In the genomic region with DNA sequence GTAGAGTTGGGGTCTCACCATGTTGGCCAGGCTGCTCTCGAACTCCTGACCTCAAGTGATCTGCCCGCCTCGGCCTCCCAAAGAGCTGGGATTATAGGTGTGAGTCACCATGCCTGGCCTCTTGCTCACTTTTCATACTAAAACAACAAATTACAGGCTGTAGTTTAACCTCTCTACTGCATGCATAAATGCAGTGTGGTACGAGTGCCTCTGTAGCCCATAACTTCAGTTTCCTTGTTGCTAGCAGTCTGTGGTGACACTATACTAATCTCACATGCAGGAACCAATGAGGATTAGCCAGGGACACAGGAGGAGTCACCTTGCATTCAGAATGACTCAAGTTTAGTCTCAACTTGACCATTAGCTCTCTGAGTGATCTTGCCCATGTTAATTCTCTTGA, we compare ENCODE assay signal across 16 cellular contexts. TPM values are rescaled to one million over a fixed set of nuclear protein-coding genes. Genes with fewer than 3 reads are reported as not detected.
DNase-seq lines count a peak whose midpoint lies in the region; ATAC-seq, FAIRE-seq and TF ChIP-seq lines count a peak whose summit lies in the region.
"Had no signal": no experiment of that assay in that cellular context is flagged by ENCODE, and none has a peak within 500 bp of the region (broad histone marks: within the 10 kb centered on the region; RNA-seq: fewer than 3 reads in every experiment).

No MANE protein-coding gene starts in this region.

- H3K27me3 Mint-ChIP-seq in activated naive CD8-positive, alpha-beta T cell treated with anti-CD3 and anti-CD28 coated beads, Interleukin-2, amount 50 U/mL, for 24 hours: no peaks in the 10 kb centered on the region
- H3K27me3 Mint-ChIP-seq: activated naive CD4-positive, alpha-beta T cell treated with anti-CD3 and anti-CD28 coated beads, Interleukin-2, amount 10 ng/mL, durations not matched to agents 7 days and 5 days had no signal

- peak overlapping the region; percentile 98 for H3K4me2 ChIP-seq in keratinocyte (ENCODE audit: control insufficient read depth, extremely low read depth, insufficient read depth, low read depth, low read length)

- TF ChIP-seq POLR2A in H54 (IDR thresholded peaks at IDR 0.05; ENCODE audit: low read depth, low read length): no peak

- H3K4me1 ChIP-seq in keratinocyte (ENCODE audit: control insufficient read depth, extremely low read depth, insufficient read depth, low read length): peaks cover 84% of the 10 kb centered on the region

- peaks cover 9% of the 10 kb centered on the region for H3K36me3 Mint-ChIP-seq in activated naive CD8-positive, alpha-beta T cell treated with anti-CD3 and anti-CD28 coated beads, Interleukin-2, amount 50 U/mL, for 24 hours (ENCODE audit: low read depth)

- H3K36me3 ChIP-seq in keratinocyte (ENCODE audit: control insufficient read depth in 2 of 2, extremely low read depth in 1 of 2, insufficient read depth in 2 of 2, low read length in 2 of 2): peaks cover 6 to 26% of the 10 kb centered on the region in 2 experiments

- H3K9me3 Mint-ChIP-seq in activated naive CD8-positive, alpha-beta T cell treated with anti-CD3 and anti-CD28 coated beads, Interleukin-2, amount 50 U/mL, for 24 hours: no peaks in the 10 kb centered on the region
- H3K9me3 Mint-ChIP-seq: activated naive CD4-positive, alpha-beta T cell treated with anti-CD3 and anti-CD28 coated beads, Interleukin-2, amount 10 ng/mL, durations not matched to agents 7 days and 5 days; H9 had no signal

- no peak overlapping the region for H3K4me3 Mint-ChIP-seq in activated naive CD8-positive, alpha-beta T cell treated with anti-CD3 and anti-CD28 coated beads, Interleukin-2, amount 50 U/mL, for 24 hours
- H3K4me3 Mint-ChIP-seq: activated naive CD4-positive, alpha-beta T cell treated with anti-CD3 and anti-CD28 coated beads, Interleukin-2, amount 10 ng/mL, durations not matched to agents 7 days and 5 days; H9 had no signal

- H3K9me3 ChIP-seq in keratinocyte (ENCODE audit: control insufficient read depth, low read depth, low read length): no peaks in the 10 kb centered on the region
- H3K9me3 ChIP-seq: right lobe of liver, upper lobe of left lung had no signal

- H3K9me1 ChIP-seq in keratinocyte (ENCODE audit: control insufficient read depth, extremely low read depth, insufficient read depth, low read length): peaks cover 2% of the 10 kb centered on the region

- H4K20me1 ChIP-seq in keratinocyte (ENCODE audit: control insufficient read depth, extremely low read depth, insufficient read depth, low read length): peaks cover 6% of the 10 kb centered on the region

- H2AFZ ChIP-seq in keratinocyte (ENCODE audit: control insufficient read depth, low read length): no peak overlapping the region

- TF ChIP-seq CTCF in keratinocyte (optimal IDR thresholded peaks at IDR 0.05 in 1 of 3, IDR thresholded peaks at IDR 0.05 in 1 of 3, conservative IDR thresholded peaks at IDR 0.05 in 1 of 3; ENCODE audit: extremely low read depth in 1 of 3, insufficient read depth in 2 of 3, low read length in 3 of 3): no peak

- H3K4me1 Mint-ChIP-seq in activated naive CD8-positive, alpha-beta T cell treated with anti-CD3 and anti-CD28 coated beads, Interleukin-2, amount 50 U/mL, for 24 hours: peaks cover 75% of the 10 kb centered on the region

- peak; percentile 47 for ATAC-seq in activated naive CD8-positive, alpha-beta T cell treated with anti-CD3 and anti-CD28 coated beads, Interleukin-2, amount 50 U/mL, for 24 hours
- ATAC-seq: right lobe of liver had no signal

- peak overlapping the region; percentile 79 for H3K9ac ChIP-seq in keratinocyte (ENCODE audit: control insufficient read depth, extremely low read depth, insufficient read depth, low read length)

- H3K4me3 ChIP-seq in keratinocyte (ENCODE audit: control insufficient read depth in 2 of 3, extremely low read depth in 1 of 3, insufficient read depth in 2 of 3, low read depth in 1 of 3, low read length in 3 of 3): no peak overlapping the region
- H3K4me3 ChIP-seq: right lobe of liver, upper lobe of left lung had no signal

- peak overlapping the region; percentile 98 for H3K27ac ChIP-seq in keratinocyte (ENCODE audit: control insufficient read depth, insufficient read depth, low read length)
- H3K27ac ChIP-seq: C4-2B, right lobe of liver, upper lobe of left lung had no signal

- peaks cover 69% of the 10 kb centered on the region for H3K79me2 ChIP-seq in keratinocyte (ENCODE audit: control insufficient read depth, insufficient read depth, low read length)

- no peak overlapping the region for H3K27ac Mint-ChIP-seq in activated naive CD8-positive, alpha-beta T cell treated with anti-CD3 and anti-CD28 coated beads, Interleukin-2, amount 50 U/mL, for 24 hours
- H3K27ac Mint-ChIP-seq: activated naive CD4-positive, alpha-beta T cell treated with anti-CD3 and anti-CD28 coated beads, Interleukin-2, amount 10 ng/mL, durations not matched to agents 7 days and 5 days had no signal

- peak; percentile 77 for FAIRE-seq in H54 (lab: Jason Lieb, UNC)
- FAIRE-seq in keratinocyte (lab: Jason Lieb, UNC): peak; percentile 84

- DNase-seq in AG08395 (ENCODE audit: low spot score) (peak; percentile 48), H54 (ENCODE audit: insufficient read length, low spot score) (no peak), keratinocyte (ENCODE audit: low read depth, low spot score) (no peak), pons (ENCODE audit: low spot score) (no peak), COLO668 (lab: John Stamatoyannopoulos, UW; ENCODE audit: unreplicated experiment) (no peak), iPS-NIHi11 (ENCODE audit: low spot score) (no peak), mesenteric fat pad (ENCODE audit: low spot score) (no peak)
- no peak for DNase-seq in activated naive CD8-positive, alpha-beta T cell treated with anti-CD3 and anti-CD28 coated beads, Interleukin-2, amount 50 U/mL, for 24 hours
- DNase-seq: activated naive CD4-positive, alpha-beta T cell treated with anti-CD3 and anti-CD28 coated beads, Interleukin-2, amount 10 ng/mL, durations not matched to agents 7 days and 5 days; H9; NCI-H510A; right lobe of liver; SHP77 treated with DMSO at 0.1 percent for 48 hours; upper lobe of left lung had no signal

- dilution Hi-C loops in keratinocyte (cut with MboI; ENCODE audit: extremely low pct_ligation_motif_present, low sequenced_read_pairs): no loop called here

- H3K27me3 ChIP-seq in keratinocyte (ENCODE audit: control insufficient read depth, extremely low read depth, insufficient read depth, low read length): no peaks in the 10 kb centered on the region
- H3K27me3 ChIP-seq: right lobe of liver, upper lobe of left lung had no signal

RNA-seq across cellular contexts. Expression of a gene that starts 20.1 kb away (rescaled TPM):
- 165 to 180 TPM (median 167 TPM) in 3 replicates for polyA plus RNA-seq in keratinocyte
- polyA plus RNA-seq in keratinocyte (2011; ENCODE audit: low read depth): 98.5 TPM
- polyA plus RNA-seq in keratinocyte (2011; cell fraction: cytosol; rRNA removed): 174 and 210 TPM in 2 replicates
- 145 and 174 TPM in 2 replicates for polyA plus RNA-seq in keratinocyte (2011; cell fraction: nucleus; rRNA removed)
- polyA plus RNA-seq in keratinocyte (2012; ENCODE audit: low replicate concordance): 83.3 and 181 TPM in 2 replicates
- polyA minus RNA-seq in keratinocyte: 128 to 183 TPM (median 160 TPM) in 3 replicates
- polyA minus RNA-seq in keratinocyte (2011; cell fraction: cytosol; rRNA and poly(A)+ RNA removed): 90.9 TPM
- 43.6 and 56.9 TPM in 2 replicates for polyA minus RNA-seq in keratinocyte (2011; cell fraction: nucleus; rRNA and poly(A)+ RNA removed)
- total RNA-seq in mesenteric fat pad: 84.1 TPM

RNA-seq across cellular contexts. Expression of a gene that starts 21.9 kb away (rescaled TPM):
- 39.5 to 61.6 TPM (median 48.7 TPM) in 3 replicates for polyA plus RNA-seq in keratinocyte
- 22.0 TPM for polyA plus RNA-seq in keratinocyte (2011; ENCODE audit: low read depth)
- 60.7 and 94.2 TPM in 2 replicates for polyA plus RNA-seq in keratinocyte (2011; cell fraction: cytosol; rRNA removed)
- polyA plus RNA-seq in keratinocyte (2011; cell fraction: nucleus; rRNA removed): 60.8 and 80.8 TPM in 2 replicates
- 25.5 and 55.0 TPM in 2 replicates for polyA plus RNA-seq in keratinocyte (2012; ENCODE audit: low replicate concordance)
- polyA minus RNA-seq in keratinocyte: 52.5 to 75.8 TPM (median 55.4 TPM) in 3 replicates
- 64.5 TPM for polyA minus RNA-seq in keratinocyte (2011; cell fraction: cytosol; rRNA and poly(A)+ RNA removed)
- polyA minus RNA-seq in keratinocyte (2011; cell fraction: nucleus; rRNA and poly(A)+ RNA removed): 18.3 and 21.3 TPM in 2 replicates
- total RNA-seq in mesenteric fat pad: 23.4 TPM

RNA-seq across cellular contexts. Expression of a gene that starts 42.3 kb away (rescaled TPM):
- polyA plus RNA-seq in keratinocyte: 19.8 to 39.4 TPM (median 23.1 TPM) in 3 replicates
- polyA plus RNA-seq in keratinocyte (2011; ENCODE audit: low read depth): 14.2 TPM
- 32.0 and 47.0 TPM in 2 replicates for polyA plus RNA-seq in keratinocyte (2011; cell fraction: cytosol; rRNA removed)
- 53.3 and 59.5 TPM in 2 replicates for polyA plus RNA-seq in keratinocyte (2011; cell fraction: nucleus; rRNA removed)
- polyA plus RNA-seq in keratinocyte (2012; ENCODE audit: low replicate concordance): 48.9 and 50.3 TPM in 2 replicates
- 22.5 to 58.5 TPM (median 24.5 TPM) in 3 replicates for polyA minus RNA-seq in keratinocyte
- polyA minus RNA-seq in keratinocyte (2011; cell fraction: cytosol; rRNA and poly(A)+ RNA removed): 25.5 TPM
- polyA minus RNA-seq in keratinocyte (2011; cell fraction: nucleus; rRNA and poly(A)+ RNA removed): 14.0 and 17.0 TPM in 2 replicates
- total RNA-seq in mesenteric fat pad: 24.8 TPM

RNA-seq across cellular contexts. Expression of a gene that starts 59.8 kb away (rescaled TPM):
- polyA plus RNA-seq in keratinocyte: not detected in 3 replicates
- polyA plus RNA-seq in keratinocyte (2011; ENCODE audit: low read depth): 0.06 TPM
- polyA plus RNA-seq in keratinocyte (2011; cell fraction: cytosol; rRNA removed): not detected in 2 replicates
- 0.07 TPM in 1 of 2 replicates, not detected in the other for polyA plus RNA-seq in keratinocyte (2011; cell fraction: nucleus; rRNA removed)
- polyA plus RNA-seq in keratinocyte (2012; ENCODE audit: low replicate concordance): 0.04 TPM in 1 of 2 replicates, not detected in the other
- polyA minus RNA-seq in keratinocyte: not detected in 3 replicates
- polyA minus RNA-seq in keratinocyte (2011; cell fraction: cytosol; rRNA and poly(A)+ RNA removed): not detected
- polyA minus RNA-seq in keratinocyte (2011; cell fraction: nucleus; rRNA and poly(A)+ RNA removed): not detected in 2 replicates
- 0.10 TPM for total RNA-seq in mesenteric fat pad
- total RNA-seq: dermis microvascular lymphatic vessel endothelial cell had no signal
